In the genomic region with DNA sequence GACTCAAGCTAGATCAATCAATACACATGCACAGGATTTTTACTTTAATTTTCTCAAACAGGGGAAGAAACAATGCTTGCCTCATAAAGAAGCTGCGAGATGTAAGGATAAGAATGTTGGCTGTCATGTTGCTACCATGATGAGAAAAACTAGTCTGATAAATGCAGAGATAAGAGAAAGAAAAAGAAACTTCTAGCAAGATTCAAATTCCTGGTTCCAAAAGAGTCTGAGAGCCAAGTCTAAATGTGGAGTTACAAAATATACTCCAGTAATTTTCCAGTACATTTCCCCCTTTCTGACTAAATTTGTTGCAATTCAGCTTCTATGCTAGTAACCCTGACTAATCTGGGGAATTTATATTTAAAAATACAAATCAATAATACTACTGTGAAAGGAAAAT, we compare ENCODE assay signal across 17 cellular contexts. TPM values are rescaled to one million over a fixed set of nuclear protein-coding genes. Genes with fewer than 3 reads are reported as not detected.
DNase-seq lines count a peak whose midpoint lies in the region; ATAC-seq and TF ChIP-seq lines count a peak whose summit lies in the region.
"Had no signal": no experiment of that assay in that cellular context is flagged by ENCODE, and none has a peak within 500 bp of the region (broad histone marks: within the 10 kb centered on the region; RNA-seq: fewer than 3 reads in every experiment).

No MANE protein-coding gene starts in this region.

- H3K27ac Mint-ChIP-seq in chondrocyte (ENCODE audit: unreplicated experiment), result peak overlapping the region; percentile 5
- H3K27ac Mint-ChIP-seq in endodermal cell, result no peak overlapping the region
- no peak overlapping the region for H3K27ac Mint-ChIP-seq in activated naive CD4-positive, alpha-beta T cell treated with anti-CD3 and anti-CD28 coated beads for 36 hours
- H3K27ac Mint-ChIP-seq: IgD-negative memory B cell had no signal

- H3K4me2 ChIP-seq in HCT116 (ENCODE audit: low read length), result no peak overlapping the region

- WGBS in endodermal cell (ENCODE audit: insufficient coverage in 1 of 2, insufficient read length in 1 of 2), 2 experiments, result 90% methylated on average over 1 of the region's 1 CpG; no CpG with 5 or more reads in 1 of the 2 experiments

- H3K36me3 ChIP-seq in HCT116 (ENCODE audit: control insufficient read depth in 1 of 2, insufficient read depth in 2 of 2, low read length in 2 of 2) (no peaks in the 10 kb centered on the region), vagina (no peaks in the 10 kb centered on the region), endodermal cell (ENCODE audit: control insufficient read depth, insufficient read depth, low read length) (no peaks in the 10 kb centered on the region)
- H3K36me3 ChIP-seq: HAP-1 had no signal

- H3K27me3 Mint-ChIP-seq in chondrocyte (ENCODE audit: low read depth), result no peaks in the 10 kb centered on the region
- no peaks in the 10 kb centered on the region for H3K27me3 Mint-ChIP-seq in endodermal cell (ENCODE audit: insufficient read depth)
- H3K27me3 Mint-ChIP-seq in activated naive CD4-positive, alpha-beta T cell treated with anti-CD3 and anti-CD28 coated beads for 36 hours (ENCODE audit: low read depth), result no peaks in the 10 kb centered on the region
- H3K27me3 Mint-ChIP-seq: CD4-positive, alpha-beta memory T cell; IgD-negative memory B cell had no signal

- H3K9me3 ChIP-seq in HCT116 (ENCODE audit: control insufficient read depth in 1 of 2, insufficient read depth in 1 of 2, low read depth in 1 of 2, low read length in 2 of 2) (no peaks in the 10 kb centered on the region), vagina (no peaks in the 10 kb centered on the region), endodermal cell (ENCODE audit: control insufficient read depth, low read length) (no peaks in the 10 kb centered on the region)
- H3K9me3 ChIP-seq: HAP-1 had no signal

- H2AFZ ChIP-seq in HCT116 (ENCODE audit: low read depth, low read length, poor library complexity, severe bottlenecking), result peak overlapping the region; percentile 19

- intact Hi-C loops in HCT116 (cut with micrococcal nuclease), result no loop called here
- intact Hi-C loops in vagina (cut with DNase I), result no loop called here
- intact Hi-C loops in activated naive CD4-positive, alpha-beta T cell treated with anti-CD3 and anti-CD28 coated beads for 36 hours (cut with micrococcal nuclease), result no loop called here

- H4K20me1 ChIP-seq in HCT116 (ENCODE audit: insufficient read depth), result no peaks in the 10 kb centered on the region

- no peaks in the 10 kb centered on the region for H3K27me3 ChIP-seq in HCT116 (ENCODE audit: insufficient read depth, low read length)
- H3K27me3 ChIP-seq in vagina, result no peaks in the 10 kb centered on the region
- no peaks in the 10 kb centered on the region for H3K27me3 ChIP-seq in endodermal cell (ENCODE audit: control insufficient read depth, insufficient read depth, low read length, poor library complexity, severe bottlenecking)

- no peaks in the 10 kb centered on the region for H3K79me2 ChIP-seq in HCT116 (ENCODE audit: insufficient read depth, low read length)

- H3K36me3 Mint-ChIP-seq in chondrocyte (ENCODE audit: low read depth) (no peaks in the 10 kb centered on the region), endodermal cell (ENCODE audit: low read depth) (peaks cover 2% of the 10 kb centered on the region)
- no peaks in the 10 kb centered on the region for H3K36me3 Mint-ChIP-seq in activated naive CD4-positive, alpha-beta T cell treated with anti-CD3 and anti-CD28 coated beads for 36 hours (ENCODE audit: low read depth)
- H3K36me3 Mint-ChIP-seq: CD4-positive, alpha-beta memory T cell; IgD-negative memory B cell had no signal

- H3K9me3 Mint-ChIP-seq in chondrocyte (ENCODE audit: low read depth), result no peaks in the 10 kb centered on the region
- H3K9me3 Mint-ChIP-seq in endodermal cell, result peaks cover 7% of the 10 kb centered on the region
- no peaks in the 10 kb centered on the region for H3K9me3 Mint-ChIP-seq in activated naive CD4-positive, alpha-beta T cell treated with anti-CD3 and anti-CD28 coated beads for 36 hours
- H3K9me3 Mint-ChIP-seq: CD4-positive, alpha-beta memory T cell; IgD-negative memory B cell had no signal

- H3K4me3 ChIP-seq in HCT116 (replicated peaks in 1 of 2; ENCODE audit: low read depth in 1 of 2, low read length in 2 of 2) (no peak overlapping the region), vagina (no peak overlapping the region), endodermal cell (ENCODE audit: low read length) (no peak overlapping the region)
- H3K4me3 ChIP-seq: HAP-1 had no signal

- ATAC-seq in HCT116, result no peak
- ATAC-seq in omental fat pad (ENCODE audit: low FRiP score), result peak; percentile 39

- no peak for TF ChIP-seq RAD21 in HCT116 (IDR thresholded peaks at IDR 0.05; ENCODE audit: low read depth)

- BruUV-seq in HCT116 (replicated peaks; lab: Mats Ljungman, UMichigan), result no TSS peak

- H3K4me1 ChIP-seq in HCT116 (ENCODE audit: control insufficient read depth in 1 of 2, insufficient read depth in 2 of 2, low read length in 2 of 2) (peaks cover 41 to 45% of the 10 kb centered on the region in 2 experiments), vagina (peaks cover 24% of the 10 kb centered on the region), endodermal cell (ENCODE audit: control insufficient read depth, insufficient read depth, low read length) (peaks cover under 1% of the 10 kb centered on the region)

- DNase-seq in HCT116 (ENCODE audit: low read depth, low spot score) (no peak), chondrocyte (ENCODE audit: low spot score) (no peak), omental fat pad (ENCODE audit: low spot score) (no peak), vagina (ENCODE audit: extremely low spot score in 2 of 2) (no peak), endodermal cell (no peak), globus pallidus (ENCODE audit: low spot score) (no peak)
- DNase-seq in activated naive CD4-positive, alpha-beta T cell treated with anti-CD3 and anti-CD28 coated beads for 36 hours, result no peak
- DNase-seq: CD4-positive, alpha-beta memory T cell; DMS79; NCI-H1417; NCI-H1930; NCI-H2171 treated with DMSO at 0.1 percent for 48 hours; NCI-H446 treated with DMSO at 0.1 percent for 48 hours had no signal

- H3K27ac ChIP-seq in HCT116 (ENCODE audit: low read depth, low read length), result no peak overlapping the region
- H3K27ac ChIP-seq in vagina, result peak overlapping the region; percentile 18
- no peak overlapping the region for H3K27ac ChIP-seq in endodermal cell (ENCODE audit: low read depth, low read length)
- H3K27ac ChIP-seq: HL-60, RWPE1 had no signal

- no peaks in the 10 kb centered on the region for H3K9me2 ChIP-seq in HCT116 (ENCODE audit: insufficient read depth)

- CTCF ChIA-PET in HCT116 (lab: Charles Lee), result no interaction called here
- CTCF ChIA-PET in activated naive CD4-positive, alpha-beta T cell treated with anti-CD3 and anti-CD28 coated beads for 36 hours (lab: Charles Lee), result interaction anchor here (1.6 kb wide), 1 partner anchor 30 kb away, joined by 4 read pairs; no protein-coding TSS in a partner anchor

- H3K4me3 Mint-ChIP-seq in chondrocyte (ENCODE audit: unreplicated experiment) (no peak overlapping the region), endodermal cell (no peak overlapping the region)
- H3K4me3 Mint-ChIP-seq in activated naive CD4-positive, alpha-beta T cell treated with anti-CD3 and anti-CD28 coated beads for 36 hours, result no peak overlapping the region
- H3K4me3 Mint-ChIP-seq: CD4-positive, alpha-beta memory T cell; IgD-negative memory B cell had no signal

- RAD21 ChIA-PET in HCT116 (lab: Charles Lee; ENCODE audit: low non-redundant PET in 1 of 2, low total read pairs in 2 of 2, uncharacterized antibody in 2 of 2, unreplicated experiment in 2 of 2), result no interaction called here

- TF ChIP-seq CTCF in HCT116 (IDR thresholded peaks at IDR 0.05 in 2 of 3, conservative IDR thresholded peaks at IDR 0.05 in 1 of 3; ENCODE audit: borderline replicate concordance in 1 of 3, insufficient read depth in 1 of 3, low read depth in 2 of 3, low read length in 2 of 3) (no peak), chondrocyte (IDR thresholded peaks at IDR 0.05) (no peak), omental fat pad (IDR thresholded peaks at IDR 0.05) (no peak), vagina (IDR thresholded peaks at IDR 0.05) (no peak), endodermal cell (conservative IDR thresholded peaks at IDR 0.05) (no peak)

- H3K9ac ChIP-seq in HCT116 (ENCODE audit: low read length), result no peak overlapping the region
- H3K9ac ChIP-seq in endodermal cell (ENCODE audit: extremely low read depth, low read length, poor library complexity, severe bottlenecking), result no peak overlapping the region

- POLR2A ChIA-PET in HCT116 (lab: Charles Lee), result no interaction called here

- no peak for TF ChIP-seq POLR2A in HCT116 (IDR thresholded peaks at IDR 0.05; ENCODE audit: borderline replicate concordance, extremely low read depth, insufficient read depth, insufficient read length)
- no peak for TF ChIP-seq POLR2A in vagina (IDR thresholded peaks at IDR 0.05)

- peaks cover 45% of the 10 kb centered on the region for H3K4me1 Mint-ChIP-seq in chondrocyte (ENCODE audit: low read depth)
- H3K4me1 Mint-ChIP-seq in endodermal cell, result peaks cover 37% of the 10 kb centered on the region
- peaks cover 27% of the 10 kb centered on the region for H3K4me1 Mint-ChIP-seq in activated naive CD4-positive, alpha-beta T cell treated with anti-CD3 and anti-CD28 coated beads for 36 hours (ENCODE audit: low read depth)
- H3K4me1 Mint-ChIP-seq: IgD-negative memory B cell had no signal

TF ChIP-seq in HCT116, 20 proteins besides CTCF, POLR2A, EP300 and RAD21:
- TF ChIP-seq EZH2 (IDR thresholded peaks at IDR 0.05), result no peak
- TF ChIP-seq ATF3 (IDR thresholded peaks at IDR 0.05), result no peak
- no peak for TF ChIP-seq CEBPB (IDR thresholded peaks at IDR 0.05; ENCODE audit: low read depth)
- TF ChIP-seq YY1 (IDR thresholded peaks at IDR 0.05; ENCODE audit: extremely low read depth, insufficient replicate concordance, low read depth, low read length), result no peak
TF ChIP-seq in HCT116: peak in this region for 0.

RNA-seq across cellular contexts. Expression of gene ANXA1, which starts 10.4 kb away (rescaled TPM):
- total RNA-seq in HCT116 (2021; ENCODE audit: unreplicated experiment) (486 TPM), chondrocyte (294 to 376 TPM (median 369 TPM) in 3 replicates), omental fat pad (1,000 to 10,000 TPM in 3 of 4 donors, 100 to 1,000 TPM in 1; 513 to 2,547 (median 1,383) TPM), vagina (834 TPM), endodermal cell (1 to 10 TPM in 1 of 2 donors, under 1 TPM in 1; 0.82 to 8.9 TPM)
- polyA plus RNA-seq in HCT116 (2012), result 380 and 384 TPM in 2 replicates
- polyA plus RNA-seq in endodermal cell (2013, experiment 1 of 2), result 23.5 TPM
- polyA plus RNA-seq in endodermal cell (2013, experiment 2 of 2), result 37.4 TPM
- 10 to 100 TPM; 17.9 to 19.9 TPM for total RNA-seq in activated naive CD4-positive, alpha-beta T cell treated with anti-CD3 and anti-CD28 coated beads for 36 hours

Comparison
In these comparisons a context has a peak if more than half of its experiments do, and no peak if none do; other contexts are left out.
1. RNA of gene ANXA1, which starts 10.4 kb away (total RNA-seq): 513 to 2,547 TPM in omental fat pad, 834 TPM in vagina (single experiment), 486 TPM in HCT116 (single experiment) and 294 to 376 TPM in chondrocyte; 17.9 to 19.9 TPM in activated naive CD4-positive, alpha-beta T cell treated with anti-CD3 and anti-CD28 coated beads for 36 hours and 0.82 to 8.9 TPM in endodermal cell; every median in the first group is over 10 times any median in the second.